ENCODE assay signal across 15 cellular contexts in genomic region chr6:16482702-16483314, GRCh38.
A peak's percentile ranks its signal among the peaks of the same experiment; 100 is the strongest.
DNase-seq lines count a peak whose midpoint lies in the region; ATAC-seq lines count a peak whose summit lies in the region.
"Had no signal": no experiment of that assay in that cellular context is flagged by ENCODE, and none has a peak within 500 bp of the region (broad histone marks: within the 10 kb centered on the region; RNA-seq: fewer than 3 reads in every experiment).

No MANE protein-coding gene starts in this region.

- POLR2A ChIA-PET in activated CD4-positive, alpha-beta memory T cell treated with anti-CD3 and anti-CD28 coated beads, Interleukin-2, amount 10 ng/mL, durations not matched to agents 7 days and 5 days (lab: Charles Lee): interaction anchor here (0.8 to 4.3 kb wide), 16 partner anchors 9 to 280 kb away, joined by 3 to 67 read pairs (median 8); partner anchors contain the start of gene ATXN1

- H3K27ac Mint-ChIP-seq in activated T-cell treated with anti-CD3 and anti-CD28 coated beads, Interleukin-2, amount 50 U/mL, for 24 hours: peak overlapping the region; percentile 87
- H3K27ac Mint-ChIP-seq in activated CD4-positive, alpha-beta memory T cell treated with anti-CD3 and anti-CD28 coated beads, Interleukin-2, amount 10 ng/mL, durations not matched to agents 7 days and 5 days: peak overlapping the region; percentile 94
- H3K27ac Mint-ChIP-seq in natural killer cell treated with Interleukin-12 subunit alpha and Interleukin-12 subunit beta and Interleukin-15 and Interleukin-18, amount 100 ng/mL, for 72 hours: peak overlapping the region; percentile 92 to 96
- H3K27ac Mint-ChIP-seq: neural progenitor cell had no signal

- H3K9me3 Mint-ChIP-seq in activated T-cell treated with anti-CD3 and anti-CD28 coated beads, Interleukin-2, amount 50 U/mL, for 24 hours: no peaks in the 10 kb centered on the region
- no peaks in the 10 kb centered on the region for H3K9me3 Mint-ChIP-seq in activated T-cell treated with anti-CD3 and anti-CD28 coated beads, Interleukin-2, amount 50 U/mL, for 4 hours
- H3K9me3 Mint-ChIP-seq in activated CD4-positive, alpha-beta memory T cell treated with anti-CD3 and anti-CD28 coated beads, Interleukin-2, amount 10 ng/mL, durations not matched to agents 7 days and 5 days: peaks cover under 1% of the 10 kb centered on the region
- peaks cover 3% of the 10 kb centered on the region for H3K9me3 Mint-ChIP-seq in natural killer cell treated with Interleukin-12 subunit alpha and Interleukin-12 subunit beta and Interleukin-15 and Interleukin-18, amount 100 ng/mL, for 72 hours

- H3K36me3 Mint-ChIP-seq in activated T-cell treated with anti-CD3 and anti-CD28 coated beads, Interleukin-2, amount 50 U/mL, for 24 hours (ENCODE audit: low read depth): peaks cover 50% of the 10 kb centered on the region
- peaks cover 37% of the 10 kb centered on the region for H3K36me3 Mint-ChIP-seq in activated T-cell treated with anti-CD3 and anti-CD28 coated beads, Interleukin-2, amount 50 U/mL, for 4 hours (ENCODE audit: insufficient read depth)
- H3K36me3 Mint-ChIP-seq in activated CD4-positive, alpha-beta memory T cell treated with anti-CD3 and anti-CD28 coated beads, Interleukin-2, amount 10 ng/mL, durations not matched to agents 7 days and 5 days (ENCODE audit: low read depth): peaks cover 64% of the 10 kb centered on the region
- peaks cover 22% of the 10 kb centered on the region for H3K36me3 Mint-ChIP-seq in natural killer cell treated with Interleukin-12 subunit alpha and Interleukin-12 subunit beta and Interleukin-15 and Interleukin-18, amount 100 ng/mL, for 72 hours

- H3K27me3 Mint-ChIP-seq in activated T-cell treated with anti-CD3 and anti-CD28 coated beads, Interleukin-2, amount 50 U/mL, for 24 hours: no peaks in the 10 kb centered on the region
- H3K27me3 Mint-ChIP-seq in activated T-cell treated with anti-CD3 and anti-CD28 coated beads, Interleukin-2, amount 50 U/mL, for 4 hours (ENCODE audit: low read depth): no peaks in the 10 kb centered on the region
- no peaks in the 10 kb centered on the region for H3K27me3 Mint-ChIP-seq in activated CD4-positive, alpha-beta memory T cell treated with anti-CD3 and anti-CD28 coated beads, Interleukin-2, amount 10 ng/mL, durations not matched to agents 7 days and 5 days
- H3K27me3 Mint-ChIP-seq in natural killer cell treated with Interleukin-12 subunit alpha and Interleukin-12 subunit beta and Interleukin-15 and Interleukin-18, amount 100 ng/mL, for 72 hours: no peaks in the 10 kb centered on the region

- no peak for DNase-seq in activated T-cell treated with anti-CD3 and anti-CD28 coated beads, Interleukin-2, amount 50 U/mL, for 24 hours
- DNase-seq in activated T-cell treated with anti-CD3 and anti-CD28 coated beads, Interleukin-2, amount 50 U/mL, for 4 hours: no peak
- DNase-seq in activated CD4-positive, alpha-beta memory T cell treated with anti-CD3 and anti-CD28 coated beads, Interleukin-2, amount 10 ng/mL, durations not matched to agents 7 days and 5 days: peak; percentile 39
- no peak for DNase-seq in natural killer cell treated with Interleukin-12 subunit alpha and Interleukin-12 subunit beta and Interleukin-15 and Interleukin-18, amount 100 ng/mL, for 72 hours (ENCODE audit: low spot score)
- no peak for DNase-seq in DMS153 treated with DMSO at 0.1 percent for 48 hours (lab: John Stamatoyannopoulos, UW; ENCODE audit: unreplicated experiment)
- DNase-seq: ACHN; activated CD4-positive, alpha-beta T cell treated with anti-CD3 and anti-CD28 coated beads, Interleukin-2, amount 50 U/mL, for 1 hour; activated gamma-delta T cell treated with Interleukin-2 at 50 U/mL for 16 hours; mammary epithelial cell; NCI-H187; NCI-H526 treated with DMSO at 0.1 percent for 48 hours had no signal

- no peak overlapping the region for H3K4me3 Mint-ChIP-seq in activated T-cell treated with anti-CD3 and anti-CD28 coated beads, Interleukin-2, amount 50 U/mL, for 24 hours
- H3K4me3 Mint-ChIP-seq in activated T-cell treated with anti-CD3 and anti-CD28 coated beads, Interleukin-2, amount 50 U/mL, for 4 hours: no peak overlapping the region
- H3K4me3 Mint-ChIP-seq in activated CD4-positive, alpha-beta memory T cell treated with anti-CD3 and anti-CD28 coated beads, Interleukin-2, amount 10 ng/mL, durations not matched to agents 7 days and 5 days: no peak overlapping the region
- H3K4me3 Mint-ChIP-seq in natural killer cell treated with Interleukin-12 subunit alpha and Interleukin-12 subunit beta and Interleukin-15 and Interleukin-18, amount 100 ng/mL, for 72 hours: peak overlapping the region; percentile 86
- H3K4me3 Mint-ChIP-seq: neural progenitor cell had no signal

- peaks cover 91% of the 10 kb centered on the region for H3K4me1 Mint-ChIP-seq in activated T-cell treated with anti-CD3 and anti-CD28 coated beads, Interleukin-2, amount 50 U/mL, for 24 hours (ENCODE audit: low read depth)
- H3K4me1 Mint-ChIP-seq in activated T-cell treated with anti-CD3 and anti-CD28 coated beads, Interleukin-2, amount 50 U/mL, for 4 hours (ENCODE audit: low read depth): peaks cover 89% of the 10 kb centered on the region
- H3K4me1 Mint-ChIP-seq in activated CD4-positive, alpha-beta memory T cell treated with anti-CD3 and anti-CD28 coated beads, Interleukin-2, amount 10 ng/mL, durations not matched to agents 7 days and 5 days: peaks cover 94% of the 10 kb centered on the region
- peaks cover 66 to 78% of the 10 kb centered on the region in 2 donors for H3K4me1 Mint-ChIP-seq in natural killer cell treated with Interleukin-12 subunit alpha and Interleukin-12 subunit beta and Interleukin-15 and Interleukin-18, amount 100 ng/mL, for 72 hours (ENCODE audit: low read depth in 2 of 2)
- H3K4me1 Mint-ChIP-seq: neural progenitor cell had no signal

- CTCF ChIA-PET in activated CD4-positive, alpha-beta memory T cell treated with anti-CD3 and anti-CD28 coated beads, Interleukin-2, amount 10 ng/mL, durations not matched to agents 7 days and 5 days (lab: Charles Lee): interaction anchor here (2.5 kb wide), 1 partner anchor 281 kb away, joined by 10 read pairs; no protein-coding TSS in a partner anchor

- no peak for ATAC-seq in activated T-cell treated with anti-CD3 and anti-CD28 coated beads, Interleukin-2, amount 50 U/mL, for 4 hours
- ATAC-seq in GM18502 (IDR thresholded peaks at IDR 0.05; ENCODE audit: poor library complexity, unreplicated experiment) (peak; percentile 1), GM19455 (IDR thresholded peaks at IDR 0.05; ENCODE audit: unreplicated experiment) (no peak), GM18907 (IDR thresholded peaks at IDR 0.05; ENCODE audit: unreplicated experiment) (no peak)
- no peak for ATAC-seq in natural killer cell treated with Interleukin-12 subunit alpha and Interleukin-12 subunit beta and Interleukin-15 and Interleukin-18, amount 100 ng/mL, for 72 hours
